In genomic region chr2:140650134-140650533, GRCh38 we compare ENCODE assay signal across 6 cellular contexts.
DNase-seq lines count a peak whose midpoint lies in the region; ATAC-seq, FAIRE-seq and TF ChIP-seq lines count a peak whose summit lies in the region.
"Not testable (repeated sequence)": the region's sequence is repeated elsewhere in the genome, so short reads cannot be mapped to it uniquely, and the experiment has no call there.

No MANE protein-coding gene starts in this region.

- CTCF ChIA-PET in A549 (lab: Yijun Ruan, JAX) (interaction anchor here (0.6 kb wide), 1 partner anchor 65 kb away, joined by 3 read pairs; no protein-coding TSS in a partner anchor), HEK293 (lab: Yijun Ruan, JAX) (interaction anchor here (0.6 to 0.9 kb wide), 3 partner anchors 57 to 216 kb away, joined by 3 read pairs; no protein-coding TSS in a partner anchor)
- CTCF ChIA-PET in PC-3 (lab: Charles Lee), result not testable (repeated sequence)

- FAIRE-seq in A549 (lab: Jason Lieb, UNC), result not testable (repeated sequence)
- FAIRE-seq in RCC 7860 (lab: Jason Lieb, UNC) (peak; percentile 15), TTC549 (lab: Jason Lieb, UNC) (peak; percentile 32)

- TF ChIP-seq CTCF in A549 (IDR thresholded peaks at IDR 0.05); HEK293 (tag by site-specific recombination; IDR thresholded peaks at IDR 0.05); PC-3 (conservative IDR thresholded peaks at IDR 0.05; ENCODE audit: low read depth, low read length); brain microvascular endothelial cell (IDR thresholded peaks at IDR 0.05; ENCODE audit: low read depth, low read length, missing control alignments): not testable (repeated sequence)

- H3K36me3 ChIP-seq in HEK293 (ENCODE audit: control insufficient read depth in 2 of 2, insufficient read depth in 1 of 2, low read length in 2 of 2); PC-3 (ENCODE audit: low read depth, low read length); brain microvascular endothelial cell (replicated peaks): not testable (repeated sequence)

- H3K27ac ChIP-seq in A549 (peak overlapping the region; percentile 52 to 73; a peak in 5 of 6 replicates), PC-3 (ENCODE audit: low read length) (peak overlapping the region; percentile 76), brain microvascular endothelial cell (peak overlapping the region; percentile 69)
- H3K27ac ChIP-seq in HEK293 (ENCODE audit: extremely low read depth, low read depth, low read length), result not testable (repeated sequence)

- H3K4me3 ChIP-seq in A549; HEK293 (ENCODE audit: low read depth, low read length); PC-3 (ENCODE audit: low read length); brain microvascular endothelial cell (ENCODE audit: low read depth, low read length): not testable (repeated sequence)

- H3K27me3 ChIP-seq in PC-3 (ENCODE audit: low read length); brain microvascular endothelial cell (replicated peaks): not testable (repeated sequence)

- in situ Hi-C loops in brain microvascular endothelial cell (cut with HindIII; ENCODE audit: low pct_ligation_motif_present, low sequenced_read_pairs), result not testable (repeated sequence)

- TF ChIP-seq RAD21 in A549 (conservative IDR thresholded peaks at IDR 0.05 in 1 of 2, IDR thresholded peaks at IDR 0.05 in 1 of 2), result not testable (repeated sequence)

- H3K4me1 ChIP-seq in A549, result peaks cover 15% of the 10 kb centered on the region; the same call in 2 of the 3 replicates
- not testable (repeated sequence) for H3K4me1 ChIP-seq in HEK293 (ENCODE audit: control insufficient read depth, insufficient read depth, low read length)
- peaks cover 26% of the 10 kb centered on the region for H3K4me1 ChIP-seq in PC-3 (ENCODE audit: insufficient read depth, low read length)

- not testable (repeated sequence) for H3K79me2 ChIP-seq in PC-3 (ENCODE audit: low read length)

- H3K9me2 ChIP-seq in PC-3 (replicated peaks; ENCODE audit: low read length), result not testable (repeated sequence)

- not testable (repeated sequence) for H3K9me3 ChIP-seq in A549; HEK293 (ENCODE audit: control insufficient read depth, insufficient read depth, low read depth, low read length); PC-3 (ENCODE audit: low read length)

- not testable (repeated sequence) for H2AFZ ChIP-seq in PC-3 (ENCODE audit: low read length)

- POLR2A ChIA-PET in A549 (lab: Yijun Ruan, JAX); HEK293 (lab: Yijun Ruan, JAX); PC-3 (lab: Charles Lee; ENCODE audit: unreplicated experiment): not testable (repeated sequence)

- BruUV-seq in PC-3 (replicated peaks; lab: Mats Ljungman, UMichigan), result not testable (repeated sequence)

- intact Hi-C loops in PC-3 (cut with micrococcal nuclease), result loop anchor here (5.0 to 10.0 kb wide), 3 partner anchors 148 to 475 kb away; no protein-coding TSS in a partner anchor

- WGBS in A549 (ENCODE audit: missing lambda C conversion rate), result 91% methylated on average over 4 of the region's 4 CpGs

- TF ChIP-seq EP300 in A549 (IDR thresholded peaks at IDR 0.05), result not testable (repeated sequence)

- not testable (repeated sequence) for ATAC-seq in A549, PC-3

- TF ChIP-seq POLR2A in A549 (IDR thresholded peaks at IDR 0.05; ENCODE audit: low read length), result not testable (repeated sequence)

- H3K4me2 ChIP-seq in A549, result peak overlapping the region; percentile 47; the same call in 2 of the 3 replicates
- H3K4me2 ChIP-seq in PC-3 (ENCODE audit: low read length), result peak overlapping the region; percentile 27; the same call in 1 of the 2 replicates

- DNase-seq in A549 (ENCODE audit: low read depth in 1 of 2, low spot score in 1 of 2); PC-3; RCC 7860 (ENCODE audit: low spot score); brain microvascular endothelial cell: not testable (repeated sequence)

- not testable (repeated sequence) for H4K20me1 ChIP-seq in PC-3 (ENCODE audit: low read length)

- H3K9ac ChIP-seq in PC-3 (ENCODE audit: low read length), result 0 out of 2 replicates have a peak overlapping the region, but pooled peaks have one; percentile 4

- not testable (repeated sequence) for H3F3A ChIP-seq in PC-3 (ENCODE audit: low read length, unreplicated experiment)

TF ChIP-seq in A549, 52 proteins besides CTCF, POLR2A, EP300 and RAD21:
- TF ChIP-seq ZC3H11A (IDR thresholded peaks at IDR 0.05), result peak; percentile 66

TF ChIP-seq in HEK293, 187 proteins besides CTCF, POLR2A, EP300 and RAD21 (continues in another document):
- peak; percentile 60 for TF ChIP-seq ZBTB8A (tag by site-specific recombination; IDR thresholded peaks at IDR 0.05)
- TF ChIP-seq, protein P1, sequence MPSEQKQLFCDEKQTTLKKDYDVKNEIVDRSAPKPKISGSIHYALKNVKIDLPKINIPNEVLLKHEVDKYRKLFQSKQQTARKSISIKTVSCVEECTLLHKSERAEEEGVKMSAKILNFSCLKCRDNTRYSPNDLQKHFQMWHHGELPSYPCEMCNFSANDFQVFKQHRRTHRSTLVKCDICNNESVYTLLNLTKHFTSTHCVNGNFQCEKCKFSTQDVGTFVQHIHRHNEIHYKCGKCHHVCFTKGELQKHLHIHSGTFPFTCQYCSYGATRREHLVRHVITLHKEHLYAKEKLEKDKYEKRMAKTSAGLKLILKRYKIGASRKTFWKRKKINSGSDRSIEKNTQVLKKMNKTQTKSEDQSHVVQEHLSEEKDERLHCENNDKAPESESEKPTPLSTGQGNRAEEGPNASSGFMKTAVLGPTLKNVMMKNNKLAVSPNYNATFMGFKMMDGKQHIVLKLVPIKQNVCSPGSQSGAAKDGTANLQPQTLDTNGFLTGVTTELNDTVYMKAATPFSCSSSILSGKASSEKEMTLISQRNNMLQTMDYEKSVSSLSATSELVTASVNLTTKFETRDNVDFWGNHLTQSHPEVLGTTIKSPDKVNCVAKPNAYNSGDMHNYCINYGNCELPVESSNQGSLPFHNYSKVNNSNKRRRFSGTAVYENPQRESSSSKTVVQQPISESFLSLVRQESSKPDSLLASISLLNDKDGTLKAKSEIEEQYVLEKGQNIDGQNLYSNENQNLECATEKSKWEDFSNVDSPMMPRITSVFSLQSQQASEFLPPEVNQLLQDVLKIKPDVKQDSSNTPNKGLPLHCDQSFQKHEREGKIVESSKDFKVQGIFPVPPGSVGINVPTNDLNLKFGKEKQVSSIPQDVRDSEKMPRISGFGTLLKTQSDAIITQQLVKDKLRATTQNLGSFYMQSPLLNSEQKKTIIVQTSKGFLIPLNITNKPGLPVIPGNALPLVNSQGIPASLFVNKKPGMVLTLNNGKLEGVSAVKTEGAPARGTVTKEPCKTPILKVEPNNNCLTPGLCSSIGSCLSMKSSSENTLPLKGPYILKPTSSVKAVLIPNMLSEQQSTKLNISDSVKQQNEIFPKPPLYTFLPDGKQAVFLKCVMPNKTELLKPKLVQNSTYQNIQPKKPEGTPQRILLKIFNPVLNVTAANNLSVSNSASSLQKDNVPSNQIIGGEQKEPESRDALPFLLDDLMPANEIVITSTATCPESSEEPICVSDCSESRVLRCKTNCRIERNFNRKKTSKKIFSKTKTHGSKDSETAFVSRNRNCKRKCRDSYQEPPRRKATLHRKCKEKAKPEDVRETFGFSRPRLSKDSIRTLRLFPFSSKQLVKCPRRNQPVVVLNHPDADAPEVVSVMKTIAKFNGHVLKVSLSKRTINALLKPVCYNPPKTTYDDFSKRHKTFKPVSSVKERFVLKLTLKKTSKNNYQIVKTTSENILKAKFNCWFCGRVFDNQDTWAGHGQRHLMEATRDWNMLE (tag by site-specific recombination; conservative IDR thresholded peaks at IDR 0.05; ENCODE audit: low read depth), result peak; percentile 68; the same call in 1 of the 2 replicates
- peak; percentile 21; the same call in 1 of the 2 replicates for TF ChIP-seq ZNF140 (tag by site-specific recombination; IDR thresholded peaks at IDR 0.05)
- peak; percentile 46; the same call in 1 of the 2 replicates for TF ChIP-seq ZXDB (tag by site-specific recombination; IDR thresholded peaks at IDR 0.05)
- TF ChIP-seq ZNF623 (tag by site-specific recombination; IDR thresholded peaks at IDR 0.05), result peak; percentile 51
- peak; percentile 69 for TF ChIP-seq ZNF426 (tag by site-specific recombination; IDR thresholded peaks at IDR 0.05)
- TF ChIP-seq ZNF394 (tag by site-specific recombination; IDR thresholded peaks at IDR 0.05; ENCODE audit: borderline replicate concordance), result peak; percentile 82; the same call in 1 of the 2 replicates
- peak; percentile 56; the same call in 1 of the 2 replicates for TF ChIP-seq REST (tag by site-specific recombination; IDR thresholded peaks at IDR 0.05)
- peak; percentile 66 for TF ChIP-seq ZNF555 (tag by site-specific recombination; conservative IDR thresholded peaks at IDR 0.05)
